In genomic region chr2:239457586-239458445, GRCh38 we compare ENCODE assay signal across 17 cellular contexts. TPM values are rescaled to one million over a fixed set of nuclear protein-coding genes. Genes with fewer than 3 reads are reported as not detected.
DNase-seq lines count a peak whose midpoint lies in the region; ATAC-seq and TF ChIP-seq lines count a peak whose summit lies in the region.
"Had no signal": no experiment of that assay in that cellular context is flagged by ENCODE, and none has a peak within 500 bp of the region (broad histone marks: within the 10 kb centered on the region; RNA-seq: fewer than 3 reads in every experiment).

No MANE protein-coding gene starts in this region.

- TF ChIP-seq POLR2A in esophagus muscularis mucosa (IDR thresholded peaks at IDR 0.05; ENCODE audit: low read depth) = no peak

- H3K4me1 ChIP-seq in right atrium auricular region = no peaks in the 10 kb centered on the region
- peaks cover 0 to 4% (median 3%) of the 10 kb centered on the region in 4 donors for H3K4me1 ChIP-seq in esophagus muscularis mucosa
- no peaks in the 10 kb centered on the region for H3K4me1 ChIP-seq in osteoblast (ENCODE audit: insufficient read depth, low read length)

- H3K27me3 ChIP-seq in right atrium auricular region = no peaks in the 10 kb centered on the region
- H3K27me3 ChIP-seq in esophagus muscularis mucosa = peaks cover 0 to 9% (median 0%) of the 10 kb centered on the region in 4 donors
- H3K27me3 ChIP-seq in osteoblast (ENCODE audit: insufficient read depth, low read length) = no peaks in the 10 kb centered on the region

- DNase-seq in right atrium auricular region (ENCODE audit: low spot score) (peak; percentile 42), left ventricle myocardium superior (no peak), esophagus muscularis mucosa (ENCODE audit: extremely low spot score) (peak; percentile 64), osteoblast (ENCODE audit: insufficient read length, low spot score, missing footprints) (peak; percentile 84), GM20000 (ENCODE audit: low spot score) (no peak), GM19238 (ENCODE audit: insufficient read length, low spot score) (no peak)
- no peak for DNase-seq in activated CD4-positive, alpha-beta T cell treated with anti-CD3 and anti-CD28 coated beads for 48 hours
- DNase-seq: ACHN; CD4-positive, alpha-beta memory T cell; DMS79; GDM1; GOT3; HFFc6; NCI-H1417; NCI-H1930; NCI-H2171 treated with DMSO at 0.1 percent for 48 hours; NCI-H510A had no signal

- WGBS in esophagus muscularis mucosa = 92% methylated on average over 12 of the region's 17 CpGs

- TF ChIP-seq EP300 in esophagus muscularis mucosa (IDR thresholded peaks at IDR 0.05) = no peak

- no peak overlapping the region for H3K4me2 ChIP-seq in osteoblast (ENCODE audit: insufficient read depth, low read length)

- ATAC-seq in left ventricle myocardium superior = no peak

- no peak for TF ChIP-seq CTCF in right atrium auricular region (IDR thresholded peaks at IDR 0.05)
- TF ChIP-seq CTCF in esophagus muscularis mucosa (IDR thresholded peaks at IDR 0.05) = no peak
- TF ChIP-seq CTCF in osteoblast (IDR thresholded peaks at IDR 0.05; ENCODE audit: extremely low read depth, low read depth, low read length) = no peak
- TF ChIP-seq CTCF in GM20000 (IDR thresholded peaks at IDR 0.05; ENCODE audit: extremely low read depth, missing control alignments) = no peak

- no peak overlapping the region for H2AFZ ChIP-seq in osteoblast (ENCODE audit: low read length)

- H3K4me3 ChIP-seq in right atrium auricular region = no peak overlapping the region
- no peak overlapping the region for H3K4me3 ChIP-seq in esophagus muscularis mucosa
- H3K4me3 ChIP-seq in osteoblast (ENCODE audit: insufficient read depth, low read length) = no peak overlapping the region

- no peaks in the 10 kb centered on the region for H3K79me2 ChIP-seq in osteoblast (ENCODE audit: insufficient read depth, low read length)

- no peaks in the 10 kb centered on the region for H3K36me3 ChIP-seq in right atrium auricular region
- no peaks in the 10 kb centered on the region for H3K36me3 ChIP-seq in esophagus muscularis mucosa
- H3K36me3 ChIP-seq in osteoblast (ENCODE audit: insufficient read depth, low read length) = no peaks in the 10 kb centered on the region

- H3K9me3 ChIP-seq in right atrium auricular region (no peaks in the 10 kb centered on the region), esophagus muscularis mucosa (peaks cover 0 to under 1% (median 0%) of the 10 kb centered on the region in 4 donors), osteoblast (ENCODE audit: low read depth, low read length) (no peaks in the 10 kb centered on the region)

- no peak overlapping the region for H3K27ac ChIP-seq in right atrium auricular region
- H3K27ac ChIP-seq in esophagus muscularis mucosa (replicated peaks in 1 of 4) = no peak overlapping the region
- no peak overlapping the region for H3K27ac ChIP-seq in osteoblast (ENCODE audit: low read depth, low read length)

- intact Hi-C loops in left ventricle myocardium superior (cut with micrococcal nuclease) = no loop called here
- intact Hi-C loops in esophagus muscularis mucosa (cut with DNase I) = no loop called here

- H4K20me1 ChIP-seq in osteoblast (ENCODE audit: insufficient read depth, low read length) = no peaks in the 10 kb centered on the region

RNA-seq across cellular contexts. Expression of gene HDAC4, which starts 57.0 kb away (rescaled TPM):
- 10 to 100 TPM in 1 of 2 donors, 1 to 10 TPM in 1; 8.1 to 20.1 TPM for total RNA-seq in right atrium auricular region
- 25.6 TPM for total RNA-seq in left ventricle myocardium superior
- total RNA-seq in esophagus muscularis mucosa = 100 to 1,000 TPM in 1 of 4 donors, 10 to 100 TPM in 3; 59.4 to 119 (median 76.1) TPM
- total RNA-seq in osteoblast = 23.3 and 30.8 TPM in 2 replicates

Comparison
In these comparisons a context has a peak if more than half of its experiments do, and no peak if none do; other contexts are left out.
1. DNase-seq: peak in right atrium auricular region (single experiment), esophagus muscularis mucosa (single experiment) and osteoblast (single experiment); none in left ventricle myocardium superior (single experiment), activated CD4-positive, alpha-beta T cell treated with anti-CD3 and anti-CD28 coated beads for 48 hours (single experiment), GM20000 (single experiment) and GM19238 (single experiment).